Comparison of ENCODE assay signal across 9 cellular contexts in genomic region chr18:24488824-24489493, GRCh38. TPM values are rescaled to one million over a fixed set of nuclear protein-coding genes. Genes with fewer than 3 reads are reported as not detected.
DNase-seq lines count a peak whose midpoint lies in the region; ATAC-seq, FAIRE-seq and TF ChIP-seq lines count a peak whose summit lies in the region.
"Had no signal": no experiment of that assay in that cellular context is flagged by ENCODE, and none has a peak within 500 bp of the region (broad histone marks: within the 10 kb centered on the region; RNA-seq: fewer than 3 reads in every experiment).

No MANE protein-coding gene starts in this region.

- H4K5ac ChIP-seq in H1 (ENCODE audit: insufficient read length, low read depth, low read length), result no peak overlapping the region

- H3K4me1 ChIP-seq in PC-9 (replicated peaks; ENCODE audit: insufficient read depth) (no peaks in the 10 kb centered on the region), H1 (replicated peaks in 1 of 4; ENCODE audit: control insufficient read depth in 3 of 4, insufficient read depth in 4 of 4, low read length in 3 of 4) (no peaks in the 10 kb centered on the region), mucosa of descending colon (ENCODE audit: low read depth) (peaks cover 3% of the 10 kb centered on the region)
- H3K4me1 ChIP-seq: SJSA1 had no signal

- H3K79me2 ChIP-seq in PC-9 (ENCODE audit: low read depth), result no peaks in the 10 kb centered on the region
- no peaks in the 10 kb centered on the region for H3K79me2 ChIP-seq in H1 (ENCODE audit: control insufficient read depth in 1 of 2, insufficient read depth in 2 of 2, low read length in 2 of 2)

- H3K4me3 ChIP-seq in HL-60 (replicated peaks; ENCODE audit: insufficient read depth, low read length) (no peak overlapping the region), PC-9 (no peak overlapping the region), H1 (ENCODE audit: extremely low read depth in 1 of 4, insufficient read depth in 2 of 4, low read depth in 3 of 4, low read length in 4 of 4) (no peak overlapping the region), mucosa of descending colon (no peak overlapping the region)
- H3K4me3 ChIP-seq: SJSA1 had no signal

- no peak overlapping the region for H2BK15ac ChIP-seq in H1 (ENCODE audit: low read length)

- POLR2A ChIA-PET in PC-9 (lab: Charles Lee; ENCODE audit: unreplicated experiment) (no interaction called here), H1 (lab: Charles Lee; ENCODE audit: partially characterized antibody) (interaction anchor here (0.9 kb wide), 1 partner anchor 350 kb away, joined by 5 read pairs; the partner anchor contains the start of gene CABYR)

- no peak overlapping the region for H3K18ac ChIP-seq in H1 (ENCODE audit: extremely low read depth, low read length)

- H3K9me2 ChIP-seq in PC-9 (ENCODE audit: insufficient read depth), result no peaks in the 10 kb centered on the region

- intact Hi-C loops in PC-9 (cut with micrococcal nuclease; ENCODE audit: unreplicated experiment) (loop anchor here (1.0 to 10.0 kb wide), 2 partner anchors 130 to 314 kb away; no protein-coding TSS in a partner anchor), mucosa of descending colon (cut with DNase I, micrococcal nuclease) (loop anchor here in 1 of 2 donors (5.0 kb wide), 2 partner anchors 127 to 238 kb away; no protein-coding TSS in a partner anchor), posterior cingulate gyrus (cut with DNase I) (loop anchor here (1.0 kb wide), 1 partner anchor 130 kb away; no protein-coding TSS in a partner anchor)

- H3K14ac ChIP-seq in H1 (ENCODE audit: insufficient read length), result no peak overlapping the region

- no peak overlapping the region for H2BK20ac ChIP-seq in H1 (ENCODE audit: low read length)

- H2BK120ac ChIP-seq in H1 (replicated peaks; ENCODE audit: low read depth, low read length), result no peak overlapping the region

- ATAC-seq in mucosa of descending colon (peak; percentile 66), GM18511 (IDR thresholded peaks at IDR 0.05; ENCODE audit: unreplicated experiment) (no peak)

- H3K9ac ChIP-seq in H1 (replicated peaks in 1 of 4; ENCODE audit: extremely low read depth in 1 of 4, low read depth in 3 of 4, low read length in 3 of 4), result no peak overlapping the region

- H3K23me2 ChIP-seq in H1 (ENCODE audit: low read depth, low read length), result no peaks in the 10 kb centered on the region; the same call in 1 of the 2 replicates

- no peak overlapping the region for H4K91ac ChIP-seq in H1 (replicated peaks; ENCODE audit: insufficient read length, low read length)

- H2AK5ac ChIP-seq in H1 (ENCODE audit: low read depth, low read length), result no peak overlapping the region

- TF ChIP-seq CTCF in HL-60 (IDR thresholded peaks at IDR 0.05; ENCODE audit: insufficient read depth, low read length) (peak; percentile 58), PC-9 (conservative IDR thresholded peaks at IDR 0.05) (peak; percentile 77), H1 (IDR thresholded peaks at IDR 0.05; ENCODE audit: control extremely low read depth in 1 of 3, insufficient read depth in 1 of 3, low read depth in 1 of 3, low read length in 3 of 3) (peak in 2 of 3 experiments; percentile 40 to 50; a peak in 2 of 4 replicates), mucosa of descending colon (IDR thresholded peaks at IDR 0.05) (peak; percentile 57)

- H3K4me2 ChIP-seq in PC-9, result no peak overlapping the region
- H3K4me2 ChIP-seq in H1 (ENCODE audit: insufficient read depth in 1 of 2, low read depth in 2 of 2, low read length in 2 of 2), result no peak overlapping the region

- no peaks in the 10 kb centered on the region for H3K27me3 ChIP-seq in HL-60 (ENCODE audit: insufficient read depth, poor library complexity, severe bottlenecking)
- no peaks in the 10 kb centered on the region for H3K27me3 ChIP-seq in PC-9 (ENCODE audit: insufficient read depth, low read depth)
- H3K27me3 ChIP-seq in H1 (replicated peaks in 1 of 4; ENCODE audit: control insufficient read depth in 3 of 4, extremely low read depth in 1 of 4, insufficient read depth in 3 of 4, low read length in 3 of 4), result no peaks in the 10 kb centered on the region
- H3K27me3 ChIP-seq: SJSA1 had no signal

- peak; percentile 67 for TF ChIP-seq RAD21 in H1 (IDR thresholded peaks at IDR 0.05 in 1 of 2, conservative IDR thresholded peaks at IDR 0.05 in 1 of 2; ENCODE audit: low read depth in 2 of 2, low read length in 2 of 2)

- no peaks in the 10 kb centered on the region for H3K36me3 ChIP-seq in PC-9 (ENCODE audit: low read depth)
- no peaks in the 10 kb centered on the region for H3K36me3 ChIP-seq in H1 (ENCODE audit: control insufficient read depth in 2 of 4, insufficient read depth in 4 of 4, low read length in 3 of 4)
- no peaks in the 10 kb centered on the region for H3K36me3 ChIP-seq in mucosa of descending colon (ENCODE audit: low read depth)
- H3K36me3 ChIP-seq: SJSA1 had no signal

- H3K27ac ChIP-seq in HL-60 (replicated peaks) (peak overlapping the region; percentile 43), PC-9 (no peak overlapping the region), H1 (ENCODE audit: low read depth, low read length) (no peak overlapping the region)
- H3K27ac ChIP-seq: SJSA1 had no signal

- H3K79me1 ChIP-seq in H1 (ENCODE audit: low read depth, low read length), result no peaks in the 10 kb centered on the region

- no peak overlapping the region for H2BK12ac ChIP-seq in H1 (ENCODE audit: low read depth, low read length)

- DNase-seq in D341Med (ENCODE audit: low spot score), result peak; percentile 54
- DNase-seq in HL-60 (ENCODE audit: low read depth in 1 of 2, low spot score in 1 of 2), result peak; percentile 41 to 47
- DNase-seq in PC-9, result no peak
- DNase-seq in H1 (ENCODE audit: low read depth in 1 of 2, low spot score in 2 of 2), result no peak
- peak in 1 of 3 donors; percentile 47 for DNase-seq in mucosa of descending colon
- no peak for DNase-seq in islet precursor cell
- DNase-seq in posterior cingulate gyrus, result no peak

- FAIRE-seq in H1 (lab: Jason Lieb, UNC), result peak; percentile 72

- CTCF ChIA-PET in PC-9 (lab: Charles Lee) (interaction anchor here (0.6 to 3.3 kb wide), 7 partner anchors 111 to 1076 kb away, joined by 3 to 16 read pairs (median 4); no protein-coding TSS in a partner anchor), H1 (lab: Charles Lee; ENCODE audit: partially characterized antibody) (interaction anchor here (0.5 to 8.9 kb wide), 66 partner anchors 10 to 1388 kb away, joined by 3 to 101 read pairs (median 4); partner anchors contain the start of genes CABYR and HRH4)

- TF ChIP-seq POLR2A in H1 (IDR thresholded peaks at IDR 0.05; ENCODE audit: control extremely low read depth in 1 of 2, low read depth in 2 of 2, low read length in 2 of 2), result no peak

- H2AFZ ChIP-seq in PC-9 (no peak overlapping the region), H1 (ENCODE audit: low read length) (no peak overlapping the region)

- 48% methylated on average over 7 of the region's 7 CpGs; no CpG with 5 or more reads in 1 of the 2 experiments for WGBS in H1 (ENCODE audit: extremely low coverage in 1 of 2, insufficient coverage in 1 of 2, insufficient read length in 1 of 2, insufficient replicate concordance in 2 of 2, low coverage in 1 of 2, low lambda C conversion rate in 2 of 2, missing lambda C conversion rate in 1 of 2), 2 experiments

- no peak overlapping the region for H4K8ac ChIP-seq in H1 (ENCODE audit: extremely low read depth, insufficient read depth, low read length)

- no peaks in the 10 kb centered on the region for H3K9me3 ChIP-seq in PC-9 (ENCODE audit: insufficient read depth, low read depth)
- no peaks in the 10 kb centered on the region for H3K9me3 ChIP-seq in H1 (ENCODE audit: insufficient read depth in 2 of 2, low read depth in 1 of 2, low read length in 1 of 2)
- H3K9me3 ChIP-seq in mucosa of descending colon, result no peaks in the 10 kb centered on the region
- H3K9me3 ChIP-seq: SJSA1 had no signal

- no peak overlapping the region for H3K4ac ChIP-seq in H1 (replicated peaks; ENCODE audit: insufficient read length, low read depth, low read length)

- no peak overlapping the region for H2BK5ac ChIP-seq in H1 (ENCODE audit: low read depth, low read length)

- no TSS peak for BruUV-seq in PC-9 (replicated peaks; lab: Mats Ljungman, UMichigan)

- H3K23ac ChIP-seq in H1 (ENCODE audit: insufficient read length), result no peak overlapping the region

- TF ChIP-seq EP300 in H1 (IDR thresholded peaks at IDR 0.05; ENCODE audit: borderline replicate concordance in 1 of 2, low read depth in 2 of 2, low read length in 2 of 2), result no peak

- H3K56ac ChIP-seq in H1 (replicated peaks; ENCODE audit: insufficient read length, low read depth, low read length), result no peak overlapping the region

- H3F3A ChIP-seq in PC-9 (ENCODE audit: insufficient read depth, low read depth), result no peaks in the 10 kb centered on the region

- no peaks in the 10 kb centered on the region for H4K20me1 ChIP-seq in PC-9 (ENCODE audit: insufficient read depth)
- H4K20me1 ChIP-seq in H1 (replicated peaks in 1 of 2; ENCODE audit: control insufficient read depth in 1 of 2, insufficient read depth in 2 of 2, low read length in 2 of 2), result no peaks in the 10 kb centered on the region

TF ChIP-seq in H1, 55 proteins besides CTCF, POLR2A, EP300 and RAD21:
- TF ChIP-seq ASH2L (IDR thresholded peaks at IDR 0.05; ENCODE audit: low read length), result no peak
- TF ChIP-seq MAFK (IDR thresholded peaks at IDR 0.05; ENCODE audit: low read depth, low read length), result no peak
TF ChIP-seq in H1: peak in this region for 0.

RNA-seq across cellular contexts. Expression of gene HRH4, which starts 28.5 kb away (rescaled TPM):
- 0.18 TPM in 1 of 2 replicates, not detected in the other for total RNA-seq in PC-9 (2021)
- not detected in 2 replicates for total RNA-seq in H1 (2021; fragmentation: NEBNext Ultra II Directional; extraction: Animal tissue kit (Norgen Biotek cat#: 25700))
- 0.02 and 0.03 TPM in 2 replicates for polyA plus RNA-seq in H1 (2011; rRNA removed)
- not detected for polyA plus RNA-seq in H1 (2011; cell fraction: cytosol; rRNA removed)
- polyA plus RNA-seq in H1 (2011; cell fraction: nucleus; rRNA removed), result not detected
- 0.28 TPM in 1 of 4 replicates, not detected in the others for polyA plus RNA-seq in H1 (2012, experiment 1 of 2)
- not detected for polyA plus RNA-seq in H1 (2012, experiment 2 of 2)
- 0.02 TPM for polyA plus RNA-seq in H1 (2013, experiment 1 of 2)
- 0.02 TPM for polyA plus RNA-seq in H1 (2013, experiment 2 of 2)
- polyA minus RNA-seq in H1 (2011; rRNA and poly(A)+ RNA removed), result not detected in 2 replicates
- not detected for polyA minus RNA-seq in H1 (2011; cell fraction: cytosol; rRNA and poly(A)+ RNA removed)
- polyA minus RNA-seq in H1 (2011; cell fraction: nucleus; rRNA and poly(A)+ RNA removed), result not detected
- total RNA-seq in mucosa of descending colon, result under 1 TPM in 2 of 3 donors, not detected in 1; 0.28 to 0.29 TPM
- total RNA-seq: SJSA1 had no signal

Comparison
In these comparisons a context has a peak if more than half of its experiments do, and no peak if none do; other contexts are left out.
1. DNase-seq: peak in D341Med (single experiment) and HL-60 (2 of 2); none in PC-9 (0 of 2), H1 (0 of 2), islet precursor cell (single experiment) and posterior cingulate gyrus (0 of 10).
2. Peak in every context shown above with its lines, with median percentiles within 50 percentile points of each other: CTCF ChIP-seq.